ENCODE assay signal across 7 cellular contexts in genomic region chr15:74799843-74800558, GRCh38. TPM values are rescaled to one million over a fixed set of nuclear protein-coding genes. Genes with fewer than 3 reads are reported as not detected.
DNase-seq lines count a peak whose midpoint lies in the region; ATAC-seq and TF ChIP-seq lines count a peak whose summit lies in the region.

No MANE protein-coding gene starts in this region.

- peak; percentile 72 for ATAC-seq in HG02763 (IDR thresholded peaks at IDR 0.05; ENCODE audit: unreplicated experiment)
- ATAC-seq in lung (ENCODE audit: insufficient read depth, low FRiP score): peak; percentile 85

- in situ Hi-C loops in GM13976 (cut with MboI; ENCODE audit: low sequenced_read_pairs, unreplicated experiment): no loop called here

- H3K9me3 ChIP-seq in lung (ENCODE audit: control insufficient read depth in 2 of 2, insufficient read depth in 1 of 2, low read length in 1 of 2): no peaks in the 10 kb centered on the region

- peaks cover 3 to 50% of the 10 kb centered on the region in 2 donors for H3K36me3 ChIP-seq in lung (ENCODE audit: control insufficient read depth in 2 of 2, insufficient read depth in 2 of 2, low read length in 2 of 2)

- H3K4me3 ChIP-seq in lung: no peak overlapping the region

- H3K27ac ChIP-seq in lung (ENCODE audit: low read depth in 1 of 2, low read length in 1 of 2): peak overlapping the region in 1 of 2 donors; percentile 20

- WGBS in lung, 2 donors: 48% methylated on average over 18 of the region's 18 CpGs

- peaks cover 0 to 4% of the 10 kb centered on the region in 2 donors for H3K4me1 ChIP-seq in lung (ENCODE audit: control insufficient read depth in 2 of 2, insufficient read depth in 2 of 2, low read length in 2 of 2)

- peak; percentile 97 for DNase-seq in GM13976 (ENCODE audit: low spot score)
- DNase-seq in NCI-H345 treated with DMSO at 0.1 percent for 48 hours (lab: John Stamatoyannopoulos, UW; ENCODE audit: unreplicated experiment): peak; percentile 21
- DNase-seq in activated CD4-positive, alpha-beta T cell treated with anti-CD3 and anti-CD28 coated beads, Interleukin-2, amount 50 U/mL, for 4 hours: peak; percentile 84 to 85
- DNase-seq in dermis microvascular lymphatic vessel endothelial cell (ENCODE audit: low read depth in 2 of 2): peak; percentile 28 to 62
- peak; percentile 85 for DNase-seq in lung (ENCODE audit: low spot score)
- DNase-seq in stimulated activated CD8-positive, alpha-beta memory T cell treated with anti-CD3 and anti-CD28 coated beads, Interleukin-2, amount 100 ng/mL, for 1 hour (ENCODE audit: low read depth in 2 of 2): peak; percentile 75 to 77

- no peaks in the 10 kb centered on the region for H3K27me3 ChIP-seq in lung (ENCODE audit: control insufficient read depth, insufficient read depth)

- TF ChIP-seq CTCF in GM13976 (IDR thresholded peaks at IDR 0.05; ENCODE audit: borderline replicate concordance, control extremely low read depth, extremely low read depth, insufficient read depth, missing control alignments): peak; percentile 99
- TF ChIP-seq CTCF in lung (IDR thresholded peaks at IDR 0.05; ENCODE audit: control extremely low read depth, extremely low read depth): peak; percentile 96

RNA-seq across cellular contexts. Expression of gene LMAN1L, which starts 12.6 kb away (rescaled TPM):
- total RNA-seq in dermis microvascular lymphatic vessel endothelial cell: not detected in 2 replicates
- under 1 TPM in 1 of 2 donors, not detected in 1; 0.31 TPM for total RNA-seq in lung
- under 1 TPM in 1 of 2 donors, not detected in 1; 0.11 TPM for polyA plus RNA-seq in lung

RNA-seq across cellular contexts. Expression of gene CSK, which starts 18.1 kb away (rescaled TPM):
- 27.9 and 43.1 TPM in 2 replicates for total RNA-seq in dermis microvascular lymphatic vessel endothelial cell
- 10 to 100 TPM; 39.7 to 82.9 TPM for total RNA-seq in lung
- 10 to 100 TPM; 40.9 to 99.1 TPM for polyA plus RNA-seq in lung

RNA-seq across cellular contexts. Expression of gene CPLX3, which starts 26.4 kb away (rescaled TPM):
- total RNA-seq in dermis microvascular lymphatic vessel endothelial cell: not detected in 2 replicates
- not detected for total RNA-seq in lung
- under 1 TPM; 0.10 to 0.13 TPM for polyA plus RNA-seq in lung

RNA-seq across cellular contexts. Expression of gene ULK3, which starts 43.0 kb away (rescaled TPM):
- total RNA-seq in dermis microvascular lymphatic vessel endothelial cell (15.9 and 25.8 TPM in 2 replicates), lung (10 to 100 TPM; 20.6 to 46.8 TPM)
- 10 to 100 TPM; 30.6 to 54.5 TPM for polyA plus RNA-seq in lung

RNA-seq across cellular contexts. Expression of gene CYP1A2, which starts 51.4 kb away (rescaled TPM):
- under 0.01 TPM in 2 replicates for total RNA-seq in dermis microvascular lymphatic vessel endothelial cell
- total RNA-seq in lung: under 1 TPM in 1 of 2 donors, not detected in 1; 0.17 TPM
- polyA plus RNA-seq in lung: under 1 TPM; 0.05 to 0.57 TPM

Comparison
In these comparisons a context has a peak if more than half of its experiments do, and no peak if none do; other contexts are left out.
1. DNase-seq: peak in every context shown above with its lines; median percentile 97 in GM13976; 85 in lung; 84 in activated CD4-positive, alpha-beta T cell treated with anti-CD3 and anti-CD28 coated beads, Interleukin-2, amount 50 U/mL, for 4 hours; 76 in stimulated activated CD8-positive, alpha-beta memory T cell treated with anti-CD3 and anti-CD28 coated beads, Interleukin-2, amount 100 ng/mL, for 1 hour; 45 in dermis microvascular lymphatic vessel endothelial cell; 21 in NCI-H345 treated with DMSO at 0.1 percent for 48 hours.